In genomic region chr7:139231513-139232376, GRCh38 we compare ENCODE assay signal across 8 cellular contexts. TPM values are rescaled to one million over a fixed set of nuclear protein-coding genes. Genes with fewer than 3 reads are reported as not detected.
DNase-seq lines count a peak whose midpoint lies in the region; ATAC-seq, FAIRE-seq and TF ChIP-seq lines count a peak whose summit lies in the region.

No MANE protein-coding gene starts in this region.

- ATAC-seq in GM21390 (IDR thresholded peaks at IDR 0.05; ENCODE audit: unreplicated experiment) (peak; percentile 26), left lung (peak; percentile 47), HG03442 (IDR thresholded peaks at IDR 0.05; ENCODE audit: unreplicated experiment) (no peak)

- peaks cover 2% of the 10 kb centered on the region; the same call in 1 of the 2 replicates for H3K36me3 ChIP-seq in DOHH2 (ENCODE audit: control insufficient read depth, low read length)
- no peaks in the 10 kb centered on the region for H3K36me3 ChIP-seq in left lung

- H3K9me2 ChIP-seq in DOHH2 (replicated peaks; ENCODE audit: control insufficient read depth, low read length): no peaks in the 10 kb centered on the region

- H3K27me3 ChIP-seq in DOHH2 (ENCODE audit: control insufficient read depth, low read length): peaks cover 11% of the 10 kb centered on the region
- no peaks in the 10 kb centered on the region for H3K27me3 ChIP-seq in left lung

- H3K4me2 ChIP-seq in DOHH2 (ENCODE audit: low read length): peak overlapping the region; percentile 80

- H3K9me3 ChIP-seq in DOHH2 (ENCODE audit: control insufficient read depth, insufficient read depth, low read length) (no peaks in the 10 kb centered on the region), left lung (no peaks in the 10 kb centered on the region)

- no peaks in the 10 kb centered on the region for H4K20me1 ChIP-seq in DOHH2 (ENCODE audit: control insufficient read depth, insufficient read depth, low read depth, low read length)

- H3K27ac ChIP-seq in DOHH2 (ENCODE audit: low read depth, low read length) (peak overlapping the region; percentile 45), left lung (peak overlapping the region; percentile 91 to 94)

- TF ChIP-seq CTCF in DOHH2 (IDR thresholded peaks at IDR 0.05; ENCODE audit: low read depth, low read length, poor library complexity, severe bottlenecking) (no peak), left lung (IDR thresholded peaks at IDR 0.05) (no peak)

- H3K4me3 ChIP-seq in DOHH2 (ENCODE audit: low read length) (peak overlapping the region; percentile 93), left lung (peak overlapping the region; percentile 93 to 94)

- DNase-seq in HTR-8/SVneo (ENCODE audit: insufficient read length, low spot score): peak; percentile 26
- peak; percentile 15 for DNase-seq in UCSD-AML1 (lab: John Stamatoyannopoulos, UW; ENCODE audit: unreplicated experiment)
- DNase-seq in cerebellum (ENCODE audit: low spot score): peak; percentile 35
- DNase-seq in left lung: peak; percentile 42 to 87
- DNase-seq in stimulated activated CD4-positive, alpha-beta T cell treated with anti-CD3 and anti-CD28 coated beads, Interleukin-4, amount 100 ng/mL, for 48 hours (ENCODE audit: low read depth in 2 of 2): peak; percentile 4 to 12

- peaks cover 50% of the 10 kb centered on the region for H3K79me2 ChIP-seq in DOHH2 (ENCODE audit: control insufficient read depth, low read length)

- intact Hi-C loops in left lung (cut with DNase I): no loop called here

- FAIRE-seq in HTR-8/SVneo (lab: Jason Lieb, UNC): no peak

- no peaks in the 10 kb centered on the region for H3F3A ChIP-seq in DOHH2 (ENCODE audit: control insufficient read depth, insufficient read depth)

- peaks cover 25% of the 10 kb centered on the region for H3K4me1 ChIP-seq in DOHH2 (ENCODE audit: control insufficient read depth, low read length)
- peaks cover 16 to 32% of the 10 kb centered on the region in 2 donors for H3K4me1 ChIP-seq in left lung

RNA-seq across cellular contexts. Expression of gene UBN2, which starts 0.7 kb away (rescaled TPM):
- 31.9 TPM for total RNA-seq in cerebellum
- total RNA-seq in left lung: 10 to 100 TPM; 16.9 to 19.1 TPM

Comparison
In these comparisons a context has a peak if more than half of its experiments do, and no peak if none do; other contexts are left out.
1. DNase-seq: peak in every context shown above with its lines; median percentile 64 in left lung; 35 in cerebellum; 26 in HTR-8/SVneo; 15 in UCSD-AML1; 8 in stimulated activated CD4-positive, alpha-beta T cell treated with anti-CD3 and anti-CD28 coated beads, Interleukin-4, amount 100 ng/mL, for 48 hours.